In the genomic region with DNA sequence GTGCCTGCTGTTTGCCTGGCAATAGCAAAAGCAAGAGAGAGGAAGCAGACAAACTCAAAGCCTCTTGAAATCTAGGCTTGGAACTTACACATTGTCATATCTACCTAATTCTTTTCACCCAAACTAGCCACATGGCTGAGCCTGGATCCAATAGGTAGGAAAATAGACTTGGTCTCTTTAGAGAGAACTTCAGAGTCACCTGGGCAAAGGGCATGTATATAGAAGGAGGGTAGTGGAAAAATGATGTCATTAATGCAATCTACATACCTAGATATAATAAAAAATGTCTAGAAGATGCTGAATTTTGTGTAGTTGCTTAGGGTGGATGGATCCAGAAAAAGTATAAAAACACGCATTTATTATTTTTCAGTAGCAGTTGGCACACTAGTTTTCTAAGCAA, we compare ENCODE assay signal across 25 cellular contexts.
DNase-seq lines count a peak whose midpoint lies in the region; ATAC-seq, FAIRE-seq and TF ChIP-seq lines count a peak whose summit lies in the region.
"Had no signal": no experiment of that assay in that cellular context is flagged by ENCODE, and none has a peak within 500 bp of the region (broad histone marks: within the 10 kb centered on the region; RNA-seq: fewer than 3 reads in every experiment).

No MANE protein-coding gene starts in this region.

- no peak overlapping the region for H3K4me3 ChIP-seq in astrocyte (ENCODE audit: insufficient read depth, low read depth, low read length)
- H3K4me3 ChIP-seq in small intestine (ENCODE audit: low read depth in 1 of 2, low read length in 2 of 2) = no peak overlapping the region
- H3K4me3 ChIP-seq: A549; BLaER1 treated with 17β-estradiol and CSF1 and Interleukin-3, amounts not matched to agents 10 nM and 100 nM; GM12878 had no signal

- FAIRE-seq in astrocyte (lab: Jason Lieb, UNC) (peak; percentile 81), small intestine (lab: Jason Lieb, UNC) (no peak)
- FAIRE-seq: A549, GM12878, GM12892, GM18507 had no signal

- no peak for TF ChIP-seq CTCF in astrocyte (IDR thresholded peaks at IDR 0.05; ENCODE audit: insufficient read depth, low read depth, low read length)

- intact Hi-C loops in left colon (cut with DNase I, micrococcal nuclease) = no loop called here

- H3K4me3 Mint-ChIP-seq in astrocyte (ENCODE audit: unreplicated experiment) = no peak overlapping the region
- H3K4me3 Mint-ChIP-seq: B cell; CD14-positive monocyte; CD4-positive, alpha-beta memory T cell; CD8-positive, alpha-beta memory T cell had no signal

- H3K27ac Mint-ChIP-seq in astrocyte (ENCODE audit: unreplicated experiment) = no peak overlapping the region
- H3K27ac Mint-ChIP-seq: B cell; CD14-positive monocyte; CD4-positive, alpha-beta memory T cell; CD4-positive, CD25-positive, alpha-beta regulatory T cell; CD8-positive, alpha-beta memory T cell had no signal

- H3K4me1 ChIP-seq in astrocyte (ENCODE audit: insufficient read depth, low read length) = no peaks in the 10 kb centered on the region
- no peaks in the 10 kb centered on the region for H3K4me1 ChIP-seq in small intestine (ENCODE audit: control insufficient read depth in 2 of 2, insufficient read depth in 1 of 2, low read depth in 1 of 2, low read length in 1 of 2)
- H3K4me1 ChIP-seq: A549; BLaER1 treated with 17β-estradiol and CSF1 and Interleukin-3, amounts not matched to agents 10 nM and 100 nM had no signal

- H3K27me3 ChIP-seq in astrocyte (ENCODE audit: insufficient read depth, low read length) (no peaks in the 10 kb centered on the region), small intestine (ENCODE audit: control insufficient read depth in 2 of 2, insufficient read depth in 2 of 2, low read length in 2 of 2) (no peaks in the 10 kb centered on the region)

- H3K36me3 ChIP-seq in astrocyte (ENCODE audit: insufficient read depth, low read length) (no peaks in the 10 kb centered on the region), small intestine (ENCODE audit: control insufficient read depth in 2 of 2, insufficient read depth in 2 of 2, low read length in 2 of 2) (no peaks in the 10 kb centered on the region)
- H3K36me3 ChIP-seq: BLaER1 treated with 17β-estradiol and CSF1 and Interleukin-3, amounts not matched to agents 10 nM and 100 nM had no signal

- H3K27ac ChIP-seq in astrocyte (ENCODE audit: low read depth, low read length) (no peak overlapping the region), small intestine (ENCODE audit: low read depth in 1 of 2, low read length in 1 of 2) (no peak overlapping the region)
- H3K27ac ChIP-seq: 22Rv1; A549; BLaER1 treated with 17β-estradiol and CSF1 and Interleukin-3, amounts not matched to agents 10 nM and 100 nM had no signal

- 18 to 67% (median 30%) methylated on average over 1 of the region's 1 CpG for WGBS in small intestine, 3 donors

- H3K9ac ChIP-seq in astrocyte (ENCODE audit: low read length) = no peak overlapping the region
- H3K9ac ChIP-seq: BLaER1 treated with 17β-estradiol and CSF1 and Interleukin-3, amounts not matched to agents 10 nM and 100 nM had no signal

- H3K4me2 ChIP-seq in astrocyte (ENCODE audit: low read length) = no peak overlapping the region
- H3K4me2 ChIP-seq: A549; BLaER1 treated with 17β-estradiol and CSF1 and Interleukin-3, amounts not matched to agents 10 nM and 100 nM had no signal

- DNase-seq in astrocyte (ENCODE audit: low read depth) (no peak), left colon (no peak), small intestine (peak; percentile 46), C1 segment of cervical spinal cord (lab: John Stamatoyannopoulos, UW) (no peak)
- DNase-seq in activated CD4-positive, CD25-positive, alpha-beta regulatory T cell treated with anti-CD3 and anti-CD28 coated beads, Interleukin-2, amount 50 U/mL, for 72 hours = no peak
- DNase-seq: AML-193; CD4-positive, alpha-beta memory T cell; CD4-positive, CD25-positive, alpha-beta regulatory T cell; CD8-positive, alpha-beta memory T cell; COR-L47; DMS 273 treated with DMSO at 0.1 percent for 48 hours; DMS153; DMS53; DMS79; DND-41; EL; GDM1 had no signal

- peak; percentile 86 for ATAC-seq in left colon
- ATAC-seq: A549, GM12878 had no signal

- no peaks in the 10 kb centered on the region for H3K36me3 Mint-ChIP-seq in astrocyte (ENCODE audit: low read depth, unreplicated experiment)
- H3K36me3 Mint-ChIP-seq: CD14-positive monocyte; CD4-positive, alpha-beta memory T cell; CD4-positive, CD25-positive, alpha-beta regulatory T cell; CD8-positive, alpha-beta memory T cell had no signal

- no peaks in the 10 kb centered on the region for H4K20me1 ChIP-seq in astrocyte (ENCODE audit: insufficient read depth, low read length)
- H4K20me1 ChIP-seq: BLaER1 treated with 17β-estradiol and CSF1 and Interleukin-3, amounts not matched to agents 10 nM and 100 nM had no signal

- H3K9me3 ChIP-seq in astrocyte (ENCODE audit: insufficient read depth, low read depth, low read length) (no peaks in the 10 kb centered on the region), small intestine (ENCODE audit: control insufficient read depth, low read depth) (no peaks in the 10 kb centered on the region)
- H3K9me3 ChIP-seq: A549; BLaER1 treated with 17β-estradiol and CSF1 and Interleukin-3, amounts not matched to agents 10 nM and 100 nM had no signal

- H3K79me2 ChIP-seq in astrocyte (ENCODE audit: insufficient read depth, low read length) = no peaks in the 10 kb centered on the region

- peaks cover 3% of the 10 kb centered on the region for H3K9me3 Mint-ChIP-seq in astrocyte (ENCODE audit: unreplicated experiment)

- H2AFZ ChIP-seq in astrocyte (ENCODE audit: low read depth, low read length) = no peak overlapping the region

- H3K27me3 Mint-ChIP-seq in astrocyte (ENCODE audit: low read depth, unreplicated experiment) = no peaks in the 10 kb centered on the region
- H3K27me3 Mint-ChIP-seq: B cell; CD4-positive, alpha-beta memory T cell; CD4-positive, CD25-positive, alpha-beta regulatory T cell had no signal

- H3K4me1 Mint-ChIP-seq in astrocyte (ENCODE audit: low read depth, unreplicated experiment) = no peaks in the 10 kb centered on the region
- H3K4me1 Mint-ChIP-seq: B cell; CD14-positive monocyte; CD4-positive, alpha-beta memory T cell; CD4-positive, CD25-positive, alpha-beta regulatory T cell; CD8-positive, alpha-beta memory T cell had no signal
